Comparison of ENCODE assay signal across 23 cellular contexts in genomic region chr14:103767306-103767894, GRCh38.
"Had no signal": no experiment of that assay in that cellular context is flagged by ENCODE, and none has a peak within 500 bp of the region (broad histone marks: within the 10 kb centered on the region; RNA-seq: fewer than 3 reads in every experiment).

No MANE protein-coding gene starts in this region.

- H3K36me3 ChIP-seq: adrenal gland, neutrophil, uterus had no signal

- H2AFZ ChIP-seq: parathyroid adenoma had no signal

- H3K4me3 ChIP-seq: adrenal gland, esophagus squamous epithelium, thyroid gland, uterus had no signal

- H3K27ac ChIP-seq: adrenal gland, esophagus squamous epithelium, neutrophil, parathyroid adenoma, thyroid gland, uterus had no signal

- H3K9me3 Mint-ChIP-seq: activated naive CD4-positive, alpha-beta T cell treated with anti-CD3 and anti-CD28 coated beads, Interleukin-2, amount 50 U/mL, for 72 hours had no signal

- H3K4me1 ChIP-seq: adrenal gland, esophagus squamous epithelium, parathyroid adenoma, uterus had no signal

- H3K27me3 Mint-ChIP-seq: activated CD4-positive, alpha-beta T cell treated with anti-CD3 and anti-CD28 coated beads, Interleukin-2, amount 10 ng/mL, durations not matched to agents 24 days and 14 days; naive thymus-derived CD8-positive, alpha-beta T cell had no signal

- ATAC-seq: activated CD8-positive, alpha-beta T cell treated with anti-CD3 and anti-CD28 coated beads, Interleukin-2, amount 10 ng/mL, durations not matched to agents 7 days and 5 days; activated naive CD4-positive, alpha-beta T cell treated with anti-CD3 and anti-CD28 coated beads, Interleukin-2, amount 50 U/mL, for 72 hours; activated T-cell treated with anti-CD3 and anti-CD28 coated beads, Interleukin-2, amount 50 U/mL, for 72 hours; naive thymus-derived CD8-positive, alpha-beta T cell had no signal

- H3K27ac Mint-ChIP-seq: activated CD4-positive, alpha-beta T cell treated with anti-CD3 and anti-CD28 coated beads, Interleukin-2, amount 10 ng/mL, durations not matched to agents 24 days and 14 days; activated CD8-positive, alpha-beta T cell treated with anti-CD3 and anti-CD28 coated beads, Interleukin-2, amount 10 ng/mL, durations not matched to agents 7 days and 5 days; activated naive CD4-positive, alpha-beta T cell treated with anti-CD3 and anti-CD28 coated beads, Interleukin-2, amount 50 U/mL, for 72 hours; activated T-cell treated with anti-CD3 and anti-CD28 coated beads, Interleukin-2, amount 50 U/mL, for 72 hours; dendritic cell treated with granulocyte-macrophage colony-stimulating factor and Interleukin-4, amounts not matched to agents 40 ng/mL and 50 ng/mL, for 4 days had no signal

- FAIRE-seq: bronchial epithelial cell had no signal

- H3K27me3 ChIP-seq: adrenal gland, esophagus squamous epithelium, neutrophil, thyroid gland, uterus had no signal

- DNase-seq: activated CD4-positive, alpha-beta T cell treated with anti-CD3 and anti-CD28 coated beads, Interleukin-2, amount 10 ng/mL, durations not matched to agents 24 days and 14 days; activated CD8-positive, alpha-beta memory T cell treated with anti-CD3 and anti-CD28 coated beads, Interleukin-2, amount 50 U/mL, for 48 hours; activated CD8-positive, alpha-beta T cell treated with anti-CD3 and anti-CD28 coated beads, Interleukin-2, amount 10 ng/mL, durations not matched to agents 7 days and 5 days; activated gamma-delta T cell; activated T-cell treated with anti-CD3 and anti-CD28 coated beads, Interleukin-2, amount 50 U/mL, for 72 hours; effector memory CD4-positive, alpha-beta T cell; esophagus squamous epithelium; foreskin fibroblast; mesendoderm; naive thymus-derived CD8-positive, alpha-beta T cell; stimulated activated CD4-positive, alpha-beta T cell treated with anti-CD3 and anti-CD28 coated beads, Interleukin-12 subunit alpha, Interleukin-12 subunit beta, amount 100 ng/mL, for 4 hours; stimulated activated CD4-positive, alpha-beta T cell treated with anti-CD3 and anti-CD28 coated beads, Interleukin-1b, Interleukin-23, amount 100 ng/mL, for 48 hours; stimulated activated CD8-positive, alpha-beta memory T cell treated with anti-CD3 and anti-CD28 coated beads, Interleukin-4, amount 100 ng/mL, for 48 hours; stimulated activated naive CD4-positive, alpha-beta T cell treated with Interleukin-2 at 50 U/mL for 16 hours; T1000; thyroid gland; uterus had no signal

- H3K4me1 Mint-ChIP-seq: activated CD4-positive, alpha-beta T cell treated with anti-CD3 and anti-CD28 coated beads, Interleukin-2, amount 10 ng/mL, durations not matched to agents 24 days and 14 days had no signal

- H3K9ac ChIP-seq: parathyroid adenoma had no signal

- H3K4me3 Mint-ChIP-seq: activated CD4-positive, alpha-beta T cell treated with anti-CD3 and anti-CD28 coated beads, Interleukin-2, amount 10 ng/mL, durations not matched to agents 24 days and 14 days; activated CD8-positive, alpha-beta T cell treated with anti-CD3 and anti-CD28 coated beads, Interleukin-2, amount 10 ng/mL, durations not matched to agents 7 days and 5 days; activated T-cell treated with anti-CD3 and anti-CD28 coated beads, Interleukin-2, amount 50 U/mL, for 72 hours; dendritic cell treated with granulocyte-macrophage colony-stimulating factor and Interleukin-4, amounts not matched to agents 40 ng/mL and 50 ng/mL, for 4 days; naive thymus-derived CD8-positive, alpha-beta T cell had no signal

- H3K9me3 ChIP-seq: adrenal gland, esophagus squamous epithelium, neutrophil, thyroid gland, uterus had no signal
